ENCODE assay signal across 8 cellular contexts in genomic region chr1:98051065-98051675, GRCh38.
DNase-seq lines count a peak whose midpoint lies in the region; ATAC-seq, FAIRE-seq and TF ChIP-seq lines count a peak whose summit lies in the region.

No MANE protein-coding gene starts in this region.

- ATAC-seq in HCT116, result peak; percentile 41; the same call in 1 of the 2 replicates
- ATAC-seq in GM12878, result peak; percentile 43
- ATAC-seq in stimulated activated memory B cell treated with anti-CD40 and anti-IgM and Interleukin-4, amounts not matched to agents 10 μg/mL and 1 μg/mL and 100 μg/mL, for 72 hours, result no peak

- H3K4me3 Mint-ChIP-seq in T-helper 2 cell treated with Interferon-gamma antibody and Interleukin-4, amounts not matched to agents 5 μg/mL and 100 μg/mL, for 36 hours, result no peak overlapping the region
- H3K4me3 Mint-ChIP-seq in stimulated activated memory B cell treated with anti-CD40 and anti-IgM and Interleukin-4, amounts not matched to agents 10 μg/mL and 1 μg/mL and 100 μg/mL, for 72 hours, result no peak overlapping the region

- H3K36me3 ChIP-seq in HCT116 (ENCODE audit: control insufficient read depth in 1 of 2, insufficient read depth in 2 of 2, low read length in 2 of 2), result no peaks in the 10 kb centered on the region
- no peaks in the 10 kb centered on the region for H3K36me3 ChIP-seq in GM12878 (ENCODE audit: control insufficient read depth in 2 of 2, insufficient read depth in 2 of 2, low read length in 1 of 2)

- peaks cover 86% of the 10 kb centered on the region for H3K27me3 Mint-ChIP-seq in T-helper 2 cell treated with Interferon-gamma antibody and Interleukin-4, amounts not matched to agents 5 μg/mL and 100 μg/mL, for 36 hours (ENCODE audit: low read depth)
- H3K27me3 Mint-ChIP-seq in stimulated activated memory B cell treated with anti-CD40 and anti-IgM and Interleukin-4, amounts not matched to agents 10 μg/mL and 1 μg/mL and 100 μg/mL, for 72 hours, result peaks cover 85% of the 10 kb centered on the region

- POLR2A ChIA-PET in GM10248 (lab: Yijun Ruan, JAX) (no interaction called here), HCT116 (lab: Charles Lee) (no interaction called here), GM12878 (lab: Charles Lee) (no interaction called here)

- intact Hi-C loops in HCT116 (cut with micrococcal nuclease), result loop anchor here (2.0 to 10.0 kb wide), 8 partner anchors 229 to 1816 kb away; no protein-coding TSS in a partner anchor
- intact Hi-C loops in GM12878 (cut with micrococcal nuclease; ENCODE audit: unreplicated experiment), result loop anchor here (1.0 to 10.0 kb wide), 8 partner anchors 229 to 1816 kb away; no protein-coding TSS in a partner anchor

- no peak for TF ChIP-seq EP300 in GM12878 (IDR thresholded peaks at IDR 0.05; ENCODE audit: borderline replicate concordance in 1 of 2, control insufficient read depth in 1 of 2, low read depth in 2 of 2, low read length in 2 of 2)

- peak; percentile 90 for FAIRE-seq in GM12878 (lab: Jason Lieb, UNC)

- no peak for TF ChIP-seq POLR2A in HCT116 (IDR thresholded peaks at IDR 0.05; ENCODE audit: borderline replicate concordance, extremely low read depth, insufficient read depth, insufficient read length)
- no peak for TF ChIP-seq POLR2A in GM12878 (IDR thresholded peaks at IDR 0.05; ENCODE audit: low read depth, low read length)

- H3K27ac ChIP-seq in HCT116 (ENCODE audit: low read depth, low read length) (no peak overlapping the region), GM12878 (ENCODE audit: control insufficient read depth, insufficient read depth) (no peak overlapping the region)

- CTCF ChIA-PET in GM10248 (lab: Yijun Ruan, JAX) (interaction anchor here (1.0 to 1.4 kb wide), 13 partner anchors 8 to 1094 kb away, joined by 3 to 8 read pairs (median 3); partner anchors contain the start of gene DPYD), HCT116 (lab: Charles Lee) (interaction anchor here (1.0 kb wide), 2 partner anchors 23 to 417 kb away, joined by 3 read pairs; no protein-coding TSS in a partner anchor), GM12878 (lab: Yijun Ruan, JAX) (interaction anchor here (0.6 to 2.3 kb wide), 17 partner anchors 11 to 1815 kb away, joined by 3 to 19 read pairs (median 4); no protein-coding TSS in a partner anchor)

- in situ Hi-C loops in GM12878 (cut with MboI), result no loop called here

- no peak overlapping the region for H3K4me3 ChIP-seq in HCT116 (replicated peaks in 1 of 2; ENCODE audit: low read depth in 1 of 2, low read length in 2 of 2)
- H3K4me3 ChIP-seq in GM12878, result no peak overlapping the region

- no peaks in the 10 kb centered on the region for H3K9me2 ChIP-seq in HCT116 (ENCODE audit: insufficient read depth)

- WGBS in GM12878 (ENCODE audit: insufficient coverage, insufficient replicate concordance, low lambda C conversion rate, missing lambda C conversion rate), result 0% methylated on average over 1 of the region's 1 CpG

- no peaks in the 10 kb centered on the region for H3K9me3 ChIP-seq in HCT116 (ENCODE audit: control insufficient read depth in 1 of 2, insufficient read depth in 1 of 2, low read depth in 1 of 2, low read length in 2 of 2)
- H3K9me3 ChIP-seq in GM12878 (replicated peaks; ENCODE audit: control insufficient read depth, insufficient read depth, low read length), result no peaks in the 10 kb centered on the region

- H3K27me3 ChIP-seq in HCT116 (ENCODE audit: insufficient read depth, low read length) (no peaks in the 10 kb centered on the region), GM12878 (replicated peaks in 1 of 2; ENCODE audit: control insufficient read depth in 2 of 2, insufficient read depth in 2 of 2, low read length in 1 of 2) (peaks cover 3 to 17% of the 10 kb centered on the region in 2 experiments; a peak in 3 of 4 replicates)

- H4K20me1 ChIP-seq in HCT116 (ENCODE audit: insufficient read depth), result no peaks in the 10 kb centered on the region
- no peaks in the 10 kb centered on the region for H4K20me1 ChIP-seq in GM12878 (ENCODE audit: control insufficient read depth, insufficient read depth)

- RAD21 ChIA-PET in HCT116 (lab: Charles Lee; ENCODE audit: low non-redundant PET in 1 of 2, low total read pairs in 2 of 2, uncharacterized antibody in 2 of 2, unreplicated experiment in 2 of 2), result no interaction called here
- RAD21 ChIA-PET in GM12878 (lab: Charles Lee; ENCODE audit: unreplicated experiment), result interaction anchor here (0.8 to 2.3 kb wide), 7 partner anchors 45 to 1087 kb away, joined by 3 to 8 read pairs (median 4); no protein-coding TSS in a partner anchor

- H3K4me2 ChIP-seq in HCT116 (ENCODE audit: low read length) (no peak overlapping the region), GM12878 (ENCODE audit: control insufficient read depth, insufficient read depth) (no peak overlapping the region)

- H3K27ac Mint-ChIP-seq in T-helper 2 cell treated with Interferon-gamma antibody and Interleukin-4, amounts not matched to agents 5 μg/mL and 100 μg/mL, for 36 hours, result no peak overlapping the region
- H3K27ac Mint-ChIP-seq in stimulated activated memory B cell treated with anti-CD40 and anti-IgM and Interleukin-4, amounts not matched to agents 10 μg/mL and 1 μg/mL and 100 μg/mL, for 72 hours, result no peak overlapping the region

- peaks cover 22% of the 10 kb centered on the region for H3K4me1 Mint-ChIP-seq in T-helper 2 cell treated with Interferon-gamma antibody and Interleukin-4, amounts not matched to agents 5 μg/mL and 100 μg/mL, for 36 hours (ENCODE audit: low read depth)
- H3K4me1 Mint-ChIP-seq in stimulated activated memory B cell treated with anti-CD40 and anti-IgM and Interleukin-4, amounts not matched to agents 10 μg/mL and 1 μg/mL and 100 μg/mL, for 72 hours, result peaks cover 26% of the 10 kb centered on the region

- TF ChIP-seq RAD21 in HCT116 (IDR thresholded peaks at IDR 0.05; ENCODE audit: low read depth) (peak; percentile 89), GM12878 (IDR thresholded peaks at IDR 0.05; ENCODE audit: insufficient read depth, low read depth, low read length) (peak; percentile 97)

- H3K4me1 ChIP-seq in HCT116 (ENCODE audit: control insufficient read depth in 1 of 2, insufficient read depth in 2 of 2, low read length in 2 of 2), result no peaks in the 10 kb centered on the region
- H3K4me1 ChIP-seq in GM12878 (ENCODE audit: control insufficient read depth, insufficient read depth, low read length), result no peaks in the 10 kb centered on the region

- H2AFZ ChIP-seq in HCT116 (ENCODE audit: low read depth, low read length, poor library complexity, severe bottlenecking) (no peak overlapping the region), GM12878 (ENCODE audit: control insufficient read depth, low read depth, low read length) (no peak overlapping the region)

- TF ChIP-seq CTCF in GM10248 (IDR thresholded peaks at IDR 0.05; ENCODE audit: control extremely low read depth, extremely low read depth, low read depth, missing control alignments) (peak; percentile 83), HCT116 (IDR thresholded peaks at IDR 0.05 in 2 of 3, conservative IDR thresholded peaks at IDR 0.05 in 1 of 3; ENCODE audit: borderline replicate concordance in 1 of 3, insufficient read depth in 1 of 3, low read depth in 2 of 3, low read length in 2 of 3) (peak; percentile 66 to 89 (median 86)), GM12878 (IDR thresholded peaks at IDR 0.05 in 2 of 3, conservative IDR thresholded peaks at IDR 0.05 in 1 of 3; ENCODE audit: control insufficient read depth in 2 of 3, extremely low read depth in 1 of 3, insufficient read depth in 1 of 3, low read depth in 3 of 3, low read length in 3 of 3) (peak; percentile 86 to 95 (median 91))

- SMC1A ChIA-PET in GM12878 (lab: Charles Lee; ENCODE audit: uncharacterized antibody, unreplicated experiment), result interaction anchor here (0.7 to 2.9 kb wide), 10 partner anchors 119 to 1815 kb away, joined by 3 to 15 read pairs (median 3); no protein-coding TSS in a partner anchor

- DNase-seq in GM10248 (ENCODE audit: extremely low spot score), result peak; percentile 53
- DNase-seq in HCT116 (ENCODE audit: low read depth, low spot score), result peak; percentile 51
- peak; percentile 56 for DNase-seq in NCI-H146 treated with DMSO at 0.1 percent for 48 hours (lab: John Stamatoyannopoulos, UW; ENCODE audit: unreplicated experiment)
- DNase-seq in T-helper 2 cell treated with Interferon-gamma antibody and Interleukin-4, amounts not matched to agents 5 μg/mL and 100 μg/mL, for 36 hours (ENCODE audit: low spot score), result peak; percentile 49
- DNase-seq in GM12878 (ENCODE audit: low read depth, low spot score), result peak; percentile 21
- DNase-seq in iPS-NIHi7 (ENCODE audit: extremely low spot score), result peak; percentile 24
- DNase-seq in stimulated activated CD4-positive, alpha-beta T cell treated with anti-CD3 and anti-CD28 coated beads, Interleukin-1b, Interleukin-23, amount 100 ng/mL, for 24 hours (ENCODE audit: low read depth in 4 of 4, low spot score in 1 of 4), result peak; percentile 43 to 55 (median 52)

- H3K79me2 ChIP-seq in HCT116 (ENCODE audit: insufficient read depth, low read length) (no peaks in the 10 kb centered on the region), GM12878 (ENCODE audit: control insufficient read depth, insufficient read depth, low read length) (no peaks in the 10 kb centered on the region)

- BruUV-seq in HCT116 (replicated peaks; lab: Mats Ljungman, UMichigan) (no TSS peak), GM12878 (replicated peaks; lab: Mats Ljungman, UMichigan) (no TSS peak)

- no peaks in the 10 kb centered on the region for H3K9me3 Mint-ChIP-seq in T-helper 2 cell treated with Interferon-gamma antibody and Interleukin-4, amounts not matched to agents 5 μg/mL and 100 μg/mL, for 36 hours
- H3K9me3 Mint-ChIP-seq in stimulated activated memory B cell treated with anti-CD40 and anti-IgM and Interleukin-4, amounts not matched to agents 10 μg/mL and 1 μg/mL and 100 μg/mL, for 72 hours, result no peaks in the 10 kb centered on the region

- no peaks in the 10 kb centered on the region for H3K36me3 Mint-ChIP-seq in T-helper 2 cell treated with Interferon-gamma antibody and Interleukin-4, amounts not matched to agents 5 μg/mL and 100 μg/mL, for 36 hours (ENCODE audit: low read depth)
- H3K36me3 Mint-ChIP-seq in stimulated activated memory B cell treated with anti-CD40 and anti-IgM and Interleukin-4, amounts not matched to agents 10 μg/mL and 1 μg/mL and 100 μg/mL, for 72 hours, result no peaks in the 10 kb centered on the region

- H3K9ac ChIP-seq in HCT116 (ENCODE audit: low read length), result no peak overlapping the region
- no peak overlapping the region for H3K9ac ChIP-seq in GM12878 (ENCODE audit: control insufficient read depth, insufficient read depth, low read length)

TF ChIP-seq in HCT116, 20 proteins besides CTCF, POLR2A, EP300 and RAD21 (continues in another document):
- no peak for TF ChIP-seq JUND (IDR thresholded peaks at IDR 0.05)
- no peak for TF ChIP-seq EGR1 (IDR thresholded peaks at IDR 0.05; ENCODE audit: low read depth)
- no peak for TF ChIP-seq POLR2AphosphoS5 (IDR thresholded peaks at IDR 0.05; ENCODE audit: low read depth, low read length)
- no peak for TF ChIP-seq TCF7L2 (IDR thresholded peaks at IDR 0.05; ENCODE audit: borderline replicate concordance, extremely low read depth, insufficient read depth, insufficient read length)

TF ChIP-seq in GM12878, 131 proteins besides CTCF, POLR2A, EP300 and RAD21:
- 0 out of 2 replicates have a peak, but pooled peaks have one; percentile 19 for TF ChIP-seq YY1 (IDR thresholded peaks at IDR 0.05; ENCODE audit: low read depth, low read length)
- no peak for TF ChIP-seq ZZZ3 (IDR thresholded peaks at IDR 0.05; ENCODE audit: control insufficient read depth, insufficient read length, low read depth)
- TF ChIP-seq SMC3 (IDR thresholded peaks at IDR 0.05; ENCODE audit: borderline replicate concordance, low read length), result peak; percentile 80; the same call in 1 of the 2 replicates
TF ChIP-seq in GM12878: peak in this region for 2.
